8 cellular contexts compared by ENCODE assay signal in genomic region chr17:75406222-75406615, GRCh38. TPM values are rescaled to one million over a fixed set of nuclear protein-coding genes. Genes with fewer than 3 reads are reported as not detected.
DNase-seq lines count a peak whose midpoint lies in the region; ATAC-seq and TF ChIP-seq lines count a peak whose summit lies in the region.

No MANE protein-coding gene starts in this region.

- ATAC-seq in HG03439 (IDR thresholded peaks at IDR 0.05; ENCODE audit: unreplicated experiment), result peak; percentile 3
- no peak for ATAC-seq in activated T-cell treated with anti-CD3 and anti-CD28 coated beads, Interleukin-2, amount 50 U/mL, for 72 hours (replicated peaks in 1 of 2)
- peak in 1 of 2 donors; percentile 5 for ATAC-seq in right cardiac atrium
- no peak for ATAC-seq in HG03135 (IDR thresholded peaks at IDR 0.05; ENCODE audit: unreplicated experiment)

- peak overlapping the region; percentile 78 for H3K4me3 Mint-ChIP-seq in Caco-2 (ENCODE audit: unreplicated experiment)
- peak overlapping the region; percentile 86 to 93 for H3K4me3 Mint-ChIP-seq in activated T-cell treated with anti-CD3 and anti-CD28 coated beads, Interleukin-2, amount 50 U/mL, for 72 hours

- WGBS in right cardiac atrium, result 10% methylated on average over 9 of the region's 9 CpGs

- intact Hi-C loops in Caco-2 (cut with micrococcal nuclease; ENCODE audit: unreplicated experiment) (no loop called here), right cardiac atrium (cut with DNase I) (loop anchor here in 1 of 4 donors (5.0 kb wide), 1 partner anchor 84 kb away; no protein-coding TSS in a partner anchor)

- H3K36me3 Mint-ChIP-seq in Caco-2 (ENCODE audit: insufficient read depth, unreplicated experiment), result peaks cover 22% of the 10 kb centered on the region
- peaks cover 3 to 4% of the 10 kb centered on the region in 2 donors for H3K36me3 Mint-ChIP-seq in activated T-cell treated with anti-CD3 and anti-CD28 coated beads, Interleukin-2, amount 50 U/mL, for 72 hours (ENCODE audit: insufficient read depth in 2 of 2)

- BruUV-seq in Caco-2 (replicated peaks; lab: Mats Ljungman, UMichigan), result no TSS peak

- H3K4me3 ChIP-seq in Caco-2 (ENCODE audit: low read depth, low read length), result peak overlapping the region; percentile 36
- peak overlapping the region; percentile 98 for H3K4me3 ChIP-seq in right cardiac atrium (ENCODE audit: low read length)
- peak overlapping the region; percentile 64 to 95 (median 79) for H3K4me3 ChIP-seq in skeletal muscle tissue (ENCODE audit: low read length in 3 of 3)

- TF ChIP-seq CTCF in Caco-2 (IDR thresholded peaks at IDR 0.05; ENCODE audit: insufficient read depth in 1 of 2, low read depth in 1 of 2, low read length in 1 of 2, severe bottlenecking in 1 of 2, unreplicated experiment in 1 of 2) (no peak), GM10248 (IDR thresholded peaks at IDR 0.05; ENCODE audit: control extremely low read depth, extremely low read depth, low read depth, missing control alignments) (no peak)

- no peaks in the 10 kb centered on the region for H3K36me3 ChIP-seq in Caco-2 (ENCODE audit: control insufficient read depth, insufficient read depth, low read length)
- H3K36me3 ChIP-seq in skeletal muscle tissue (ENCODE audit: control insufficient read depth in 3 of 3, insufficient read depth in 3 of 3, low read length in 3 of 3), result no peaks in the 10 kb centered on the region

- H3K4me1 Mint-ChIP-seq in Caco-2 (ENCODE audit: low read depth, unreplicated experiment), result peaks cover 12% of the 10 kb centered on the region
- H3K4me1 Mint-ChIP-seq in activated T-cell treated with anti-CD3 and anti-CD28 coated beads, Interleukin-2, amount 50 U/mL, for 72 hours (ENCODE audit: low read depth), result peaks cover 45% of the 10 kb centered on the region

- H3K27me3 Mint-ChIP-seq in Caco-2 (ENCODE audit: insufficient read depth, unreplicated experiment), result no peaks in the 10 kb centered on the region
- H3K27me3 Mint-ChIP-seq in activated T-cell treated with anti-CD3 and anti-CD28 coated beads, Interleukin-2, amount 50 U/mL, for 72 hours (ENCODE audit: low read depth), result no peaks in the 10 kb centered on the region

- H3K9ac ChIP-seq in skeletal muscle tissue (ENCODE audit: low read depth in 1 of 3, low read length in 3 of 3), result peak overlapping the region; percentile 66 to 83 (median 79)

- no peak overlapping the region for H3K27ac ChIP-seq in right cardiac atrium (ENCODE audit: low read length)
- H3K27ac ChIP-seq in skeletal muscle tissue (ENCODE audit: low read depth, low read length), result peak overlapping the region; percentile 88

- CTCF ChIA-PET in Caco-2 (lab: Charles Lee), result interaction anchor here (0.6 to 1.8 kb wide), 13 partner anchors 9 to 449 kb away, joined by 3 to 24 read pairs (median 5); partner anchors contain the start of genes MIF4GD, SLC25A19, TSEN54 and WBP2
- CTCF ChIA-PET in GM10248 (lab: Yijun Ruan, JAX), result interaction anchor here (0.9 to 4.8 kb wide), 10 partner anchors 26 to 445 kb away, joined by 3 to 32 read pairs (median 4); partner anchors contain the start of genes MIF4GD and SLC25A19

- no peak for DNase-seq in Caco-2
- DNase-seq in activated T-cell treated with anti-CD3 and anti-CD28 coated beads, Interleukin-2, amount 50 U/mL, for 72 hours, result no peak
- DNase-seq in right cardiac atrium, result no peak
- no peak for DNase-seq in GM10248 (ENCODE audit: extremely low spot score)
- no peak for DNase-seq in NCI-H146 treated with DMSO at 0.1 percent for 48 hours (lab: John Stamatoyannopoulos, UW; ENCODE audit: unreplicated experiment)

- H3K27ac Mint-ChIP-seq in Caco-2 (ENCODE audit: unreplicated experiment), result peak overlapping the region; percentile 71
- peak overlapping the region; percentile 51 for H3K27ac Mint-ChIP-seq in activated T-cell treated with anti-CD3 and anti-CD28 coated beads, Interleukin-2, amount 50 U/mL, for 72 hours

- POLR2A ChIA-PET in Caco-2 (lab: Charles Lee) (interaction anchor here (0.5 to 1.8 kb wide), 20 partner anchors 9 to 371 kb away, joined by 3 to 26 read pairs (median 4); partner anchors contain the start of genes GGA3, MIF4GD, MRPS7 and SLC25A19), GM10248 (lab: Yijun Ruan, JAX) (interaction anchor here (0.6 to 2.1 kb wide), 10 partner anchors 9 to 430 kb away, joined by 3 to 11 read pairs (median 5); partner anchors contain the start of genes GGA3, MRPS7 and SLC25A19)

- H3K9me3 ChIP-seq in Caco-2 (no peaks in the 10 kb centered on the region), right cardiac atrium (ENCODE audit: control insufficient read depth, low read length) (no peaks in the 10 kb centered on the region), skeletal muscle tissue (ENCODE audit: control insufficient read depth in 3 of 3, low read length in 3 of 3) (no peaks in the 10 kb centered on the region)

- H3K9me3 Mint-ChIP-seq in Caco-2 (ENCODE audit: unreplicated experiment), result no peaks in the 10 kb centered on the region
- no peaks in the 10 kb centered on the region for H3K9me3 Mint-ChIP-seq in activated T-cell treated with anti-CD3 and anti-CD28 coated beads, Interleukin-2, amount 50 U/mL, for 72 hours

- H3K4me1 ChIP-seq in Caco-2 (0 out of 2 replicates have a peak, but pooled peaks cover 6% of the 10 kb centered on the region), right cardiac atrium (ENCODE audit: control insufficient read depth, insufficient read depth, low read length) (no peaks in the 10 kb centered on the region), skeletal muscle tissue (ENCODE audit: control insufficient read depth in 3 of 3, insufficient read depth in 3 of 3, low read length in 3 of 3) (peaks cover 12 to 19% (median 14%) of the 10 kb centered on the region in 3 donors)

- H3K27me3 ChIP-seq in Caco-2 (replicated peaks; ENCODE audit: control insufficient read depth, insufficient read depth, low read length) (no peaks in the 10 kb centered on the region), right cardiac atrium (ENCODE audit: control insufficient read depth, insufficient read depth) (no peaks in the 10 kb centered on the region), skeletal muscle tissue (ENCODE audit: control insufficient read depth in 3 of 3, insufficient read depth in 3 of 3, low read length in 3 of 3) (peaks cover 0 to 3% (median 0%) of the 10 kb centered on the region in 3 donors)

RNA-seq across cellular contexts. Expression of gene GRB2, which starts 0.7 kb away (rescaled TPM):
- 113 and 115 TPM in 2 replicates for total RNA-seq in Caco-2 (2022)
- total RNA-seq in activated T-cell treated with anti-CD3 and anti-CD28 coated beads, Interleukin-2, amount 50 U/mL, for 72 hours, result 100 to 1,000 TPM; 209 to 218 TPM
- 100 to 1,000 TPM; 104 to 150 (median 123) TPM for total RNA-seq in right cardiac atrium
- polyA plus RNA-seq in right cardiac atrium, result 66.7 TPM
- 74.6 TPM for total RNA-seq in skeletal muscle tissue

RNA-seq across cellular contexts. Expression of gene TMEM94, which starts 50.2 kb away (rescaled TPM):
- total RNA-seq in Caco-2 (2022) (109 and 115 TPM in 2 replicates), right cardiac atrium (10 to 100 TPM; 40.3 to 54.6 (median 50.3) TPM), skeletal muscle tissue (18.3 TPM)
- total RNA-seq in activated T-cell treated with anti-CD3 and anti-CD28 coated beads, Interleukin-2, amount 50 U/mL, for 72 hours, result 10 to 100 TPM; 70.7 to 76.4 TPM
- 41.0 TPM for polyA plus RNA-seq in right cardiac atrium

Comparison
In these comparisons a context has a peak if more than half of its experiments do, and no peak if none do; other contexts are left out.
1. H3K4me3 ChIP-seq: peak in every context shown above with its lines; median percentile 98 in right cardiac atrium; 79 in skeletal muscle tissue; 36 in Caco-2.